ENCODE assay signal across 12 cellular contexts in genomic region chr6:118736351-118736750, GRCh38.
"Had no signal": no experiment of that assay in that cellular context is flagged by ENCODE, and none has a peak within 500 bp of the region (broad histone marks: within the 10 kb centered on the region; RNA-seq: fewer than 3 reads in every experiment).

No MANE protein-coding gene starts in this region.

- H3K4me3 Mint-ChIP-seq: mesothelial cell of epicardium had no signal

- H3K9ac ChIP-seq: parathyroid adenoma had no signal

- H3K9me3 ChIP-seq: esophagus squamous epithelium had no signal

- H3K36me3 Mint-ChIP-seq: mesothelial cell of epicardium had no signal

- H3K27ac Mint-ChIP-seq: mesothelial cell of epicardium had no signal

- DNase-seq: activated CD4-positive, alpha-beta T cell treated with anti-CD3 and anti-CD28 coated beads, Interleukin-2, amount 50 U/mL, for 1 hour; activated effector memory CD4-positive, alpha-beta T cell treated with Interleukin-2 at 50 U/mL for 16 hours; esophagus squamous epithelium; foreskin fibroblast; glutamatergic neuron; substantia nigra; T1000; trophoblast cell; WERI-Rb-1 had no signal

- H3K4me1 ChIP-seq: esophagus squamous epithelium had no signal

- H3K27me3 ChIP-seq: cardiac muscle cell, esophagus squamous epithelium had no signal

- H3K36me3 ChIP-seq: cardiac muscle cell, esophagus squamous epithelium, WERI-Rb-1 had no signal

- H3K9me3 Mint-ChIP-seq: mesothelial cell of epicardium had no signal

- H3K4me3 ChIP-seq: cardiac muscle cell, esophagus squamous epithelium had no signal

- H3K27ac ChIP-seq: cardiac muscle cell, esophagus squamous epithelium, parathyroid adenoma, WERI-Rb-1 had no signal
